In genomic region chr3:136751259-136752045, GRCh38 we compare ENCODE assay signal across 1 cellular context.
TF ChIP-seq lines count a peak whose summit lies in the region.

No MANE protein-coding gene starts in this region.

TF ChIP-seq in HepG2, 621 proteins besides CTCF, POLR2A, EP300 and RAD21 (continued from another document):
- TF ChIP-seq LCORL (IDR thresholded peaks at IDR 0.05) (no peak), LCORL (CRISPR knock-in tag; IDR thresholded peaks at IDR 0.05) (0 out of 2 replicates have a peak, but pooled peaks have one; percentile 46), NFATC3 (CRISPR knock-in tag; IDR thresholded peaks at IDR 0.05) (0 out of 2 replicates have a peak, but pooled peaks have one; percentile 53), WIZ (CRISPR knock-in tag; IDR thresholded peaks at IDR 0.05) (no peak), ZNF260 (CRISPR knock-in tag; IDR thresholded peaks at IDR 0.05; ENCODE audit: borderline replicate concordance, low read depth) (no peak)
